Comparison of ENCODE assay signal across 26 cellular contexts in the genomic region with DNA sequence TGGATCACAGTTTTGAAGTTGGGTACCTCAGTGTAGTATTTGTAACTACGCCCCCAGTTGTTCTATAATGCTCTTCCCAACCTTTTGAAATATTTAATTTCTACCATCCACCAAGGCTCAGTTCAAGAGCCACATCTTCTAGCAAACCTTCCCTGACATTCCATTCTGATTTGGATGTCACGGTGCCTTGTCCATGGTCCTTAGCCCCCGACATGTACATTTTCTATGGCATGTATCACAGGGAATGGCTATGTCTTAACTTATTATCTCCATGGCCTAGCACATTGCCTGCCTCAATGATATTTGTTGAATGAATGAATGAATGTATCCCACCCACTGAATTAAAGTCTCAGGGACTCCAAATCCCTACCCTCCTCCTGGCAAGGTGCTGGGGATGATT. TPM values are rescaled to one million over a fixed set of nuclear protein-coding genes. Genes with fewer than 3 reads are reported as not detected.
"Had no signal": no experiment of that assay in that cellular context is flagged by ENCODE, and none has a peak within 500 bp of the region (broad histone marks: within the 10 kb centered on the region; RNA-seq: fewer than 3 reads in every experiment).

No MANE protein-coding gene starts in this region.

- ATAC-seq: activated CD4-positive, alpha-beta T cell treated with anti-CD3 and anti-CD28 coated beads for 36 hours; heart right ventricle; stimulated activated effector memory CD8-positive, alpha-beta T cell treated with anti-CD3 and anti-CD28 coated beads, Interleukin-12 subunit alpha, Interleukin-12 subunit beta, amount 100 ng/mL, for 72 hours; WTC11 had no signal

- H3K27ac ChIP-seq: cardiac muscle cell, esophagus muscularis mucosa, heart right ventricle, left ventricle myocardium inferior, parathyroid adenoma, sigmoid colon, stomach, vagina had no signal

- H3K4me3 ChIP-seq: cardiac muscle cell, esophagus muscularis mucosa, heart right ventricle, left ventricle myocardium inferior, sigmoid colon, stomach, vagina had no signal

- H3K36me3 ChIP-seq: cardiac muscle cell, esophagus muscularis mucosa, heart right ventricle, left ventricle myocardium inferior, sigmoid colon, stomach, vagina had no signal

- H2AFZ ChIP-seq: parathyroid adenoma had no signal

- H3K79me2 ChIP-seq: parathyroid adenoma had no signal

- FAIRE-seq: endothelial cell of umbilical vein had no signal

- DNase-seq: activated CD4-positive, alpha-beta memory T cell treated with anti-CD3 and anti-CD28 coated beads for 36 hours; activated CD4-positive, alpha-beta T cell treated with anti-CD3 and anti-CD28 coated beads for 36 hours; activated gamma-delta T cell treated with Interleukin-2 at 50 U/mL for 16 hours; activated naive CD8-positive, alpha-beta T cell treated with anti-CD3 and anti-CD28 coated beads for 36 hours; activated T-cell treated with anti-CD3 and anti-CD28 coated beads for 4 hours; amniotic stem cell; dermis blood vessel endothelial cell; effector memory CD4-positive, alpha-beta T cell; heart right ventricle; left ventricle myocardium inferior; mammary epithelial cell; midbrain; sigmoid colon; stimulated activated CD4-positive, alpha-beta T cell treated with anti-CD3 and anti-CD28 coated beads, Interleukin-4, amount 100 ng/mL, for 24 hours; stomach; trophoblast cell had no signal

- H3K9me3 ChIP-seq: esophagus muscularis mucosa, heart right ventricle, sigmoid colon, stomach, vagina had no signal

- H3K27me3 ChIP-seq: vagina had no signal

- H3K4me1 ChIP-seq: parathyroid adenoma, sigmoid colon, vagina had no signal

- H3K9ac ChIP-seq: parathyroid adenoma had no signal

RNA-seq across cellular contexts. Expression of a gene that starts 6.4 kb away (rescaled TPM):
- total RNA-seq: activated CD4-positive, alpha-beta memory T cell treated with anti-CD3 and anti-CD28 coated beads for 36 hours; activated CD4-positive, alpha-beta T cell treated with anti-CD3 and anti-CD28 coated beads for 36 hours; activated naive CD8-positive, alpha-beta T cell treated with anti-CD3 and anti-CD28 coated beads for 36 hours; activated T-helper 1 cell treated with anti-CD3 and anti-CD28 coated beads, Interleukin-12 subunit alpha, Interleukin-12 subunit beta, Interleukin-2, Interleukin-4 antibody, amounts not matched to agents 30 ng/mL and 10 ng/mL and 1 ng/mL, durations not matched to agents 14 hours and 24 hours and 36 hours; cardiac muscle cell; dermis blood vessel endothelial cell; endothelial cell of umbilical vein; esophagus muscularis mucosa; heart right ventricle; kidney epithelial cell; left ventricle myocardium inferior; mammary epithelial cell; sigmoid colon; stomach; vagina; WTC11 had no signal
- polyA plus RNA-seq: cardiac muscle cell, endothelial cell of umbilical vein, heart right ventricle, mammary epithelial cell, sigmoid colon, stomach had no signal

RNA-seq across cellular contexts. Expression of a gene that starts 23.8 kb away (rescaled TPM):
- total RNA-seq: activated CD4-positive, alpha-beta memory T cell treated with anti-CD3 and anti-CD28 coated beads for 36 hours; activated CD4-positive, alpha-beta T cell treated with anti-CD3 and anti-CD28 coated beads for 36 hours; activated naive CD8-positive, alpha-beta T cell treated with anti-CD3 and anti-CD28 coated beads for 36 hours; activated T-helper 1 cell treated with anti-CD3 and anti-CD28 coated beads, Interleukin-12 subunit alpha, Interleukin-12 subunit beta, Interleukin-2, Interleukin-4 antibody, amounts not matched to agents 30 ng/mL and 10 ng/mL and 1 ng/mL, durations not matched to agents 14 hours and 24 hours and 36 hours; cardiac muscle cell; dermis blood vessel endothelial cell; endothelial cell of umbilical vein; esophagus muscularis mucosa; kidney epithelial cell; left ventricle myocardium inferior; mammary epithelial cell; stomach; vagina; WTC11 had no signal
- polyA plus RNA-seq: cardiac muscle cell, endothelial cell of umbilical vein, heart right ventricle, stomach had no signal

RNA-seq across cellular contexts. Expression of a gene that starts 34.1 kb away (rescaled TPM):
- total RNA-seq: activated CD4-positive, alpha-beta memory T cell treated with anti-CD3 and anti-CD28 coated beads for 36 hours; activated CD4-positive, alpha-beta T cell treated with anti-CD3 and anti-CD28 coated beads for 36 hours; activated naive CD8-positive, alpha-beta T cell treated with anti-CD3 and anti-CD28 coated beads for 36 hours; activated T-helper 1 cell treated with anti-CD3 and anti-CD28 coated beads, Interleukin-12 subunit alpha, Interleukin-12 subunit beta, Interleukin-2, Interleukin-4 antibody, amounts not matched to agents 30 ng/mL and 10 ng/mL and 1 ng/mL, durations not matched to agents 14 hours and 24 hours and 36 hours; cardiac muscle cell; dermis blood vessel endothelial cell; endothelial cell of umbilical vein; esophagus muscularis mucosa; heart right ventricle; kidney epithelial cell; left ventricle myocardium inferior; mammary epithelial cell; sigmoid colon; stomach; temporal lobe; vagina; WTC11 had no signal
- polyA plus RNA-seq: cardiac muscle cell, endothelial cell of umbilical vein, heart right ventricle, mammary epithelial cell, sigmoid colon, stomach had no signal

RNA-seq across cellular contexts. Expression of a gene that starts 51.0 kb away (rescaled TPM):
- total RNA-seq: activated CD4-positive, alpha-beta memory T cell treated with anti-CD3 and anti-CD28 coated beads for 36 hours; activated CD4-positive, alpha-beta T cell treated with anti-CD3 and anti-CD28 coated beads for 36 hours; activated naive CD8-positive, alpha-beta T cell treated with anti-CD3 and anti-CD28 coated beads for 36 hours; activated T-helper 1 cell treated with anti-CD3 and anti-CD28 coated beads, Interleukin-12 subunit alpha, Interleukin-12 subunit beta, Interleukin-2, Interleukin-4 antibody, amounts not matched to agents 30 ng/mL and 10 ng/mL and 1 ng/mL, durations not matched to agents 14 hours and 24 hours and 36 hours; cardiac muscle cell; dermis blood vessel endothelial cell; endothelial cell of umbilical vein; esophagus muscularis mucosa; heart right ventricle; kidney epithelial cell; left ventricle myocardium inferior; mammary epithelial cell; stomach; vagina; WTC11 had no signal
- polyA plus RNA-seq: cardiac muscle cell, endothelial cell of umbilical vein, heart right ventricle, mammary epithelial cell, sigmoid colon, stomach had no signal
